Comparison of ENCODE assay signal across 8 cellular contexts in the genomic region with DNA sequence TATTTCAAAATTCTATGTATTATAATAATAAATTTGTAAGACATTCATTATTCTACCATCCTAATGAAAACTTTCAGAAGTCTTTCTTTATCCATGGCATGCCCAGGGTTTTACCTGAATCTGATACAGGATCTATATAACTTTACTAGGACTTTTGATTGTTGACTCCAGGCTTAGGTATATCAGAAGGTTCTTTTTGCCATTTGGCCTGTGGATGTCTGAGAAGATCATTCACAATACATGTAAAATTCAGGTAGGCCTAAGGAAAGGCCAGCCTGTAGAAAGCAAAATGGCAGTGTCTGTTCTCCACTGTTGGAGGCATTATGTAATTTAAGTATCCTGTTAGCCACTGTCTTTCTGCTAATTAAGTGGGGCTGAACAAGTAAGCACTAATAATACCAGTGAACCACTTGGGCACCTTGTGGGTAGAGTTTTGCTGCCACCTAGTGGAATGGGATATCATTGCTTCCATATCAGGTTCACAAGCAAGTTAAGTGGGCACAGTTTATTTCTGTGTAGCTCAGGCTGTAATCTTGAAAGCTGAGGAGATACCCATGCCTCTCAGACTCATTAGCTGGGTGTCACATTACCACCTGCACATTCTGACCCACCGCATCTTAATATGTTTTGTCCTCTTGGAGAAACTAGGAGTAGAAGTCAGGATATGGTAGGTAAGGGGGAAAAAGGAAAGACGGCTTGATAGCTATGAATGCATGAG.
DNase-seq lines count a peak whose midpoint lies in the region; ATAC-seq and TF ChIP-seq lines count a peak whose summit lies in the region.

No MANE protein-coding gene starts in this region.

- H3K4me1 ChIP-seq in adrenal gland (replicated peaks in 1 of 2) (no peaks in the 10 kb centered on the region), heart right ventricle (peaks cover 0 to 26% (median 3%) of the 10 kb centered on the region in 9 donors)

- H3K27ac ChIP-seq in SU-DHL-6 (ENCODE audit: low read depth, low read length): peak overlapping the region; percentile 10; the same call in 1 of the 2 replicates
- no peak overlapping the region for H3K27ac ChIP-seq in adrenal gland
- H3K27ac ChIP-seq in heart right ventricle: peak overlapping the region in 3 of 10 donors; percentile 9 to 17 (median 11)

- no peak overlapping the region for H2AFZ ChIP-seq in SU-DHL-6 (ENCODE audit: low read depth, low read length, severe bottlenecking)

- H3K27me3 ChIP-seq in SU-DHL-6 (ENCODE audit: low read length): no peaks in the 10 kb centered on the region
- H3K27me3 ChIP-seq in adrenal gland: no peaks in the 10 kb centered on the region
- no peaks in the 10 kb centered on the region for H3K27me3 ChIP-seq in heart right ventricle

- H3K9ac ChIP-seq in SU-DHL-6 (ENCODE audit: low read length): no peak overlapping the region

- peak; percentile 70 for ATAC-seq in HG02623 (IDR thresholded peaks at IDR 0.05; ENCODE audit: unreplicated experiment)
- ATAC-seq in heart right ventricle: peak; percentile 80 to 93 (median 90)

- intact Hi-C loops in adrenal gland (cut with DNase I) (loop anchor here (5.0 to 10.0 kb wide), 4 partner anchors 102 to 199 kb away; a partner anchor contains a TSS), heart right ventricle (cut with DNase I) (loop anchor here in 9 of 10 donors (1.0 to 10.0 kb wide), 9 partner anchors 102 to 282 kb away; a partner anchor contains a TSS)

- TF ChIP-seq CTCF in GM12864 (IDR thresholded peaks at IDR 0.05; ENCODE audit: low read depth, low read length, missing control alignments) (peak; percentile 85), SU-DHL-6 (IDR thresholded peaks at IDR 0.05; ENCODE audit: insufficient read depth, low read length, poor library complexity, severe bottlenecking) (peak; percentile 94), adrenal gland (IDR thresholded peaks at IDR 0.05) (peak; percentile 86 to 97 (median 96)), heart right ventricle (IDR thresholded peaks at IDR 0.05) (peak; percentile 88 to 98 (median 91))

- no peaks in the 10 kb centered on the region for H4K20me1 ChIP-seq in SU-DHL-6 (ENCODE audit: low read depth, low read length)

- H3K79me2 ChIP-seq in SU-DHL-6 (ENCODE audit: insufficient read depth, low read length): no peaks in the 10 kb centered on the region

- H3K9me3 ChIP-seq in SU-DHL-6 (ENCODE audit: insufficient read depth, low read length): no peaks in the 10 kb centered on the region
- H3K9me3 ChIP-seq in adrenal gland (replicated peaks in 1 of 3): no peaks in the 10 kb centered on the region
- no peaks in the 10 kb centered on the region for H3K9me3 ChIP-seq in heart right ventricle

- H3F3A ChIP-seq in SU-DHL-6 (ENCODE audit: insufficient read depth): peaks cover 30% of the 10 kb centered on the region; the same call in 1 of the 2 replicates

- TF ChIP-seq POLR2A in adrenal gland (IDR thresholded peaks at IDR 0.05): no peak

- 48 to 61% (median 54%) methylated on average over 2 of the region's 2 CpGs for WGBS in adrenal gland, 4 donors
- WGBS in heart right ventricle, 2 donors: 49 to 51% methylated on average over 2 of the region's 2 CpGs

- H3K36me3 ChIP-seq in SU-DHL-6 (ENCODE audit: low read length) (peaks cover 26% of the 10 kb centered on the region), adrenal gland (replicated peaks in 1 of 2) (peaks cover 0 to 20% of the 10 kb centered on the region in 2 donors), heart right ventricle (peaks cover 0 to 55% (median 17%) of the 10 kb centered on the region in 9 donors)

- H3K4me3 ChIP-seq in GM12864 (ENCODE audit: low read depth, low read length) (no peak overlapping the region), SU-DHL-6 (ENCODE audit: insufficient read depth, low read length, poor library complexity, severe bottlenecking) (no peak overlapping the region), adrenal gland (no peak overlapping the region), heart right ventricle (no peak overlapping the region)

- DNase-seq in GM12864 (ENCODE audit: low read depth) (peak; percentile 57), NCI-H1417 (lab: John Stamatoyannopoulos, UW) (peak; percentile 64 to 92 (median 69)), adrenal gland (peak; percentile 48 to 89 (median 71)), heart right ventricle (peak in 1 of 2 donors; percentile 75), retina (peak; percentile 73), cortex of kidney (lab: John Stamatoyannopoulos, UW) (no peak)

- H3K9me2 ChIP-seq in SU-DHL-6 (replicated peaks; ENCODE audit: insufficient read depth, low read length): no peaks in the 10 kb centered on the region

- no peak overlapping the region for H3K4me2 ChIP-seq in SU-DHL-6 (ENCODE audit: low read depth, low read length, poor library complexity, severe bottlenecking)
